8 cellular contexts compared by ENCODE assay signal in genomic region chr11:120952503-120953229, GRCh38.
DNase-seq lines count a peak whose midpoint lies in the region; ATAC-seq and TF ChIP-seq lines count a peak whose summit lies in the region.

No MANE protein-coding gene starts in this region.

- H3K4me1 Mint-ChIP-seq in activated naive CD8-positive, alpha-beta T cell treated with anti-CD3 and anti-CD28 coated beads, Interleukin-2, amount 10 ng/mL, durations not matched to agents 7 days and 5 days, result peaks cover 12% of the 10 kb centered on the region

- H3K27ac Mint-ChIP-seq in activated naive CD8-positive, alpha-beta T cell treated with anti-CD3 and anti-CD28 coated beads, Interleukin-2, amount 10 ng/mL, durations not matched to agents 7 days and 5 days, result no peak overlapping the region

- peaks cover 2% of the 10 kb centered on the region for H3K9me3 Mint-ChIP-seq in activated naive CD8-positive, alpha-beta T cell treated with anti-CD3 and anti-CD28 coated beads, Interleukin-2, amount 10 ng/mL, durations not matched to agents 7 days and 5 days

- ATAC-seq in Right ventricle myocardium inferior (peak; percentile 94), SK-N-SH treated with all-trans-retinoic acid at 6 μM for 48 hours (peak; percentile 91)
- peak; percentile 37 for ATAC-seq in activated naive CD8-positive, alpha-beta T cell treated with anti-CD3 and anti-CD28 coated beads, Interleukin-2, amount 10 ng/mL, durations not matched to agents 7 days and 5 days (ENCODE audit: low read depth)

- H3K36me3 Mint-ChIP-seq in activated naive CD8-positive, alpha-beta T cell treated with anti-CD3 and anti-CD28 coated beads, Interleukin-2, amount 10 ng/mL, durations not matched to agents 7 days and 5 days, result peaks cover 2% of the 10 kb centered on the region

- POLR2A ChIA-PET in activated naive CD8-positive, alpha-beta T cell treated with anti-CD3 and anti-CD28 coated beads, Interleukin-2, amount 10 ng/mL, durations not matched to agents 7 days and 5 days (lab: Charles Lee), result no interaction called here

- intact Hi-C loops in Right ventricle myocardium inferior (cut with DNase I), result loop anchor here (5.0 to 10.0 kb wide), 4 partner anchors 160 to 618 kb away; partner anchors contain the start of genes ARHGEF12 and GRIK4
- intact Hi-C loops in cardiac septum (cut with DNase I), result loop anchor here (5.0 to 10.0 kb wide), 2 partner anchors 162 to 265 kb away; no protein-coding TSS in a partner anchor
- intact Hi-C loops in head of caudate nucleus (cut with DNase I), result loop anchor here (5.0 kb wide), 1 partner anchor 440 kb away; the partner anchor contains the start of gene GRIK4
- intact Hi-C loops in posterior vena cava (cut with DNase I), result loop anchor here (5.0 to 10.0 kb wide), 3 partner anchors 268 to 1068 kb away; partner anchors contain the start of gene GRIK4 (in 2 of the 2)

- peak overlapping the region; percentile 31 for H3K4me3 Mint-ChIP-seq in activated naive CD8-positive, alpha-beta T cell treated with anti-CD3 and anti-CD28 coated beads, Interleukin-2, amount 10 ng/mL, durations not matched to agents 7 days and 5 days

- H3K27me3 Mint-ChIP-seq in activated naive CD8-positive, alpha-beta T cell treated with anti-CD3 and anti-CD28 coated beads, Interleukin-2, amount 10 ng/mL, durations not matched to agents 7 days and 5 days, result peaks cover 22% of the 10 kb centered on the region

- DNase-seq in Right ventricle myocardium inferior (ENCODE audit: missing footprints) (peak; percentile 85), cardiac septum (ENCODE audit: low spot score) (no peak), NAMALWA (ENCODE audit: low spot score) (peak; percentile 72), head of caudate nucleus (peak; percentile 58 to 92 (median 84)), posterior vena cava (ENCODE audit: low spot score) (peak; percentile 92), ureter (ENCODE audit: low spot score) (peak; percentile 87)
- DNase-seq in activated naive CD8-positive, alpha-beta T cell treated with anti-CD3 and anti-CD28 coated beads, Interleukin-2, amount 10 ng/mL, durations not matched to agents 7 days and 5 days, result peak; percentile 71

TF ChIP-seq in SK-N-SH treated with all-trans-retinoic acid at 6 μM for 48 hours, 23 proteins besides CTCF, POLR2A, EP300 and RAD21:
- TF ChIP-seq TOX (CRISPR knock-in tag; IDR thresholded peaks at IDR 0.05; ENCODE audit: borderline replicate concordance) (no peak), TSHZ2 (CRISPR knock-in tag; IDR thresholded peaks at IDR 0.05) (no peak)

Comparison
In these comparisons a context has a peak if more than half of its experiments do, and no peak if none do; other contexts are left out.
1. ATAC-seq: peak in every context shown above with its lines; median percentile 94 in Right ventricle myocardium inferior; 91 in SK-N-SH treated with all-trans-retinoic acid at 6 μM for 48 hours; 37 in activated naive CD8-positive, alpha-beta T cell treated with anti-CD3 and anti-CD28 coated beads, Interleukin-2, amount 10 ng/mL, durations not matched to agents 7 days and 5 days.